Comparison of ENCODE assay signal across 8 cellular contexts in genomic region chr11:44728085-44728410, GRCh38. TPM values are rescaled to one million over a fixed set of nuclear protein-coding genes. Genes with fewer than 3 reads are reported as not detected.
DNase-seq lines count a peak whose midpoint lies in the region; ATAC-seq and TF ChIP-seq lines count a peak whose summit lies in the region.

No MANE protein-coding gene starts in this region.

- peak overlapping the region; percentile 81 for H3K4me3 ChIP-seq in GM23338
- H3K4me3 ChIP-seq in right cardiac atrium (ENCODE audit: low read length), result peak overlapping the region; percentile 62
- no peak overlapping the region for H3K4me3 ChIP-seq in skeletal muscle satellite cell (ENCODE audit: low read length)

- no peaks in the 10 kb centered on the region; the same call in 2 of the 3 replicates for H3K9me3 Mint-ChIP-seq in GM23338

- intact Hi-C loops in right cardiac atrium (cut with DNase I), result loop anchor here (2.0 to 10.0 kb wide), 8 partner anchors 47 to 184 kb away; no protein-coding TSS in a partner anchor

- H3K27ac ChIP-seq in GM23338 (ENCODE audit: low read depth) (no peak overlapping the region), VCaP (no peak overlapping the region), right cardiac atrium (ENCODE audit: low read length) (peak overlapping the region; percentile 85)

- H3K4me1 ChIP-seq in GM23338 (ENCODE audit: insufficient read depth) (peaks cover 63% of the 10 kb centered on the region), right cardiac atrium (ENCODE audit: control insufficient read depth, insufficient read depth, low read length) (peaks cover 16% of the 10 kb centered on the region), skeletal muscle satellite cell (ENCODE audit: control insufficient read depth, insufficient read depth, low read length) (no peaks in the 10 kb centered on the region)

- peaks cover 23% of the 10 kb centered on the region for H3F3A ChIP-seq in GM23338 (replicated peaks; ENCODE audit: low read depth)

- DNase-seq in GM23338 (ENCODE audit: low spot score) (no peak), right cardiac atrium (no peak), NCI-H2171 (lab: John Stamatoyannopoulos, UW) (no peak), DMS153 (lab: John Stamatoyannopoulos, UW) (no peak)
- no peak for DNase-seq in stimulated activated naive CD4-positive, alpha-beta T cell (lab: John Stamatoyannopoulos, UW)

- H3K4me2 ChIP-seq in GM23338, result peak overlapping the region; percentile 94
- H3K4me2 ChIP-seq in skeletal muscle satellite cell (ENCODE audit: low read length), result peak overlapping the region; percentile 74

- peaks cover 4% of the 10 kb centered on the region; the same call in 1 of the 2 replicates for H4K20me1 ChIP-seq in GM23338 (replicated peaks; ENCODE audit: insufficient read depth)

- peaks cover 67% of the 10 kb centered on the region for H3K27me3 Mint-ChIP-seq in GM23338 (ENCODE audit: insufficient read depth, low read depth, poor library complexity)

- H3K27ac Mint-ChIP-seq in GM23338, result no peak overlapping the region

- TF ChIP-seq CTCF in GM23338 (conservative IDR thresholded peaks at IDR 0.05; ENCODE audit: low read depth in 2 of 2), result no peak
- TF ChIP-seq CTCF in VCaP (conservative IDR thresholded peaks at IDR 0.05), result peak; percentile 31

- peak overlapping the region; percentile 81 for H3K4me3 Mint-ChIP-seq in GM23338

- H3K79me2 ChIP-seq in GM23338 (replicated peaks; ENCODE audit: insufficient read depth), result peaks cover 4% of the 10 kb centered on the region; the same call in 1 of the 2 replicates

- WGBS in right cardiac atrium, result 1% methylated on average over 14 of the region's 14 CpGs

- peaks cover 11% of the 10 kb centered on the region; the same call in 1 of the 3 replicates for H3K36me3 Mint-ChIP-seq in GM23338 (ENCODE audit: low read depth)

- no peaks in the 10 kb centered on the region for H3K9me2 ChIP-seq in GM23338 (ENCODE audit: insufficient read depth)

- H3K9me3 ChIP-seq in right cardiac atrium (ENCODE audit: control insufficient read depth, low read length) (no peaks in the 10 kb centered on the region), skeletal muscle satellite cell (replicated peaks; ENCODE audit: low read length) (no peaks in the 10 kb centered on the region)

- ATAC-seq in GM23338, result no peak
- peak in 1 of 2 donors; percentile 88 for ATAC-seq in right cardiac atrium
- ATAC-seq in GM18861 (IDR thresholded peaks at IDR 0.05; ENCODE audit: unreplicated experiment), result no peak

- peaks cover 67% of the 10 kb centered on the region for H3K4me1 Mint-ChIP-seq in GM23338

- H3K9ac ChIP-seq in skeletal muscle satellite cell (ENCODE audit: low read depth, low read length), result no peak overlapping the region

- H2AFZ ChIP-seq in GM23338, result no peak overlapping the region

- H3K27me3 ChIP-seq in GM23338 (ENCODE audit: insufficient read depth) (peaks cover 88% of the 10 kb centered on the region), right cardiac atrium (ENCODE audit: control insufficient read depth, insufficient read depth) (no peaks in the 10 kb centered on the region), skeletal muscle satellite cell (ENCODE audit: control insufficient read depth, insufficient read depth, low read length) (peaks cover 82% of the 10 kb centered on the region)

- H3K36me3 ChIP-seq in GM23338 (ENCODE audit: insufficient read depth), result no peaks in the 10 kb centered on the region
- H3K36me3 ChIP-seq in skeletal muscle satellite cell (ENCODE audit: insufficient read depth, low read length), result no peaks in the 10 kb centered on the region

TF ChIP-seq in GM23338, 12 proteins besides CTCF, POLR2A, EP300 and RAD21 (continues in another document):
- TF ChIP-seq POLR2AphosphoS5 (IDR thresholded peaks at IDR 0.05; ENCODE audit: low read depth) (no peak), STAT1 (IDR thresholded peaks at IDR 0.05; ENCODE audit: unreplicated experiment) (no peak), EZH2 (IDR thresholded peaks at IDR 0.05; ENCODE audit: low read depth, unreplicated experiment) (no peak), NANOG (IDR thresholded peaks at IDR 0.05; ENCODE audit: borderline replicate concordance) (no peak), ZNF331 (CRISPR knock-in tag; IDR thresholded peaks at IDR 0.05; ENCODE audit: low read depth) (no peak), ETS1 (IDR thresholded peaks at IDR 0.05) (no peak), JUNB (IDR thresholded peaks at IDR 0.05; ENCODE audit: unreplicated experiment) (no peak), EZH2phosphoT487 (IDR thresholded peaks at IDR 0.05; ENCODE audit: unreplicated experiment) (no peak), CREB1 (CRISPR knock-in tag; IDR thresholded peaks at IDR 0.05; ENCODE audit: low read depth) (no peak; the same call in 1 of the 2 replicates)
- TF ChIP-seq, protein P1, sequence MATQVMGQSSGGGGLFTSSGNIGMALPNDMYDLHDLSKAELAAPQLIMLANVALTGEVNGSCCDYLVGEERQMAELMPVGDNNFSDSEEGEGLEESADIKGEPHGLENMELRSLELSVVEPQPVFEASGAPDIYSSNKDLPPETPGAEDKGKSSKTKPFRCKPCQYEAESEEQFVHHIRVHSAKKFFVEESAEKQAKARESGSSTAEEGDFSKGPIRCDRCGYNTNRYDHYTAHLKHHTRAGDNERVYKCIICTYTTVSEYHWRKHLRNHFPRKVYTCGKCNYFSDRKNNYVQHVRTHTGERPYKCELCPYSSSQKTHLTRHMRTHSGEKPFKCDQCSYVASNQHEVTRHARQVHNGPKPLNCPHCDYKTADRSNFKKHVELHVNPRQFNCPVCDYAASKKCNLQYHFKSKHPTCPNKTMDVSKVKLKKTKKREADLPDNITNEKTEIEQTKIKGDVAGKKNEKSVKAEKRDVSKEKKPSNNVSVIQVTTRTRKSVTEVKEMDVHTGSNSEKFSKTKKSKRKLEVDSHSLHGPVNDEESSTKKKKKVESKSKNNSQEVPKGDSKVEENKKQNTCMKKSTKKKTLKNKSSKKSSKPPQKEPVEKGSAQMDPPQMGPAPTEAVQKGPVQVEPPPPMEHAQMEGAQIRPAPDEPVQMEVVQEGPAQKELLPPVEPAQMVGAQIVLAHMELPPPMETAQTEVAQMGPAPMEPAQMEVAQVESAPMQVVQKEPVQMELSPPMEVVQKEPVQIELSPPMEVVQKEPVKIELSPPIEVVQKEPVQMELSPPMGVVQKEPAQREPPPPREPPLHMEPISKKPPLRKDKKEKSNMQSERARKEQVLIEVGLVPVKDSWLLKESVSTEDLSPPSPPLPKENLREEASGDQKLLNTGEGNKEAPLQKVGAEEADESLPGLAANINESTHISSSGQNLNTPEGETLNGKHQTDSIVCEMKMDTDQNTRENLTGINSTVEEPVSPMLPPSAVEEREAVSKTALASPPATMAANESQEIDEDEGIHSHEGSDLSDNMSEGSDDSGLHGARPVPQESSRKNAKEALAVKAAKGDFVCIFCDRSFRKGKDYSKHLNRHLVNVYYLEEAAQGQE (IDR thresholded peaks at IDR 0.05; ENCODE audit: unreplicated experiment), result no peak

RNA-seq across cellular contexts. Expression of gene TSPAN18, which starts 1.3 kb away (rescaled TPM):
- 10.6 and 12.0 TPM in 2 replicates for total RNA-seq in GM23338 (2014; rRNA removed; shearing (Covaris generic))
- polyA plus RNA-seq in GM23338 (2016; fragmentation: Nextera tagmentation; extraction: Ambion mirVana), result 5.8 and 6.0 TPM in 2 replicates
- 100 to 1,000 TPM; 158 to 236 (median 207) TPM for total RNA-seq in right cardiac atrium
- polyA plus RNA-seq in right cardiac atrium, result 120 TPM
- total RNA-seq in skeletal muscle satellite cell (2012; rRNA removed), result not detected in 2 replicates

Comparison
In these comparisons a context has a peak if more than half of its experiments do, and no peak if none do; other contexts are left out.
1. RNA of gene TSPAN18, which starts 1.3 kb away (total RNA-seq): 158 to 236 TPM in right cardiac atrium; 10.6 to 12.0 TPM in GM23338; every median in the first group is over 10 times any median in the second.